In the genomic region with DNA sequence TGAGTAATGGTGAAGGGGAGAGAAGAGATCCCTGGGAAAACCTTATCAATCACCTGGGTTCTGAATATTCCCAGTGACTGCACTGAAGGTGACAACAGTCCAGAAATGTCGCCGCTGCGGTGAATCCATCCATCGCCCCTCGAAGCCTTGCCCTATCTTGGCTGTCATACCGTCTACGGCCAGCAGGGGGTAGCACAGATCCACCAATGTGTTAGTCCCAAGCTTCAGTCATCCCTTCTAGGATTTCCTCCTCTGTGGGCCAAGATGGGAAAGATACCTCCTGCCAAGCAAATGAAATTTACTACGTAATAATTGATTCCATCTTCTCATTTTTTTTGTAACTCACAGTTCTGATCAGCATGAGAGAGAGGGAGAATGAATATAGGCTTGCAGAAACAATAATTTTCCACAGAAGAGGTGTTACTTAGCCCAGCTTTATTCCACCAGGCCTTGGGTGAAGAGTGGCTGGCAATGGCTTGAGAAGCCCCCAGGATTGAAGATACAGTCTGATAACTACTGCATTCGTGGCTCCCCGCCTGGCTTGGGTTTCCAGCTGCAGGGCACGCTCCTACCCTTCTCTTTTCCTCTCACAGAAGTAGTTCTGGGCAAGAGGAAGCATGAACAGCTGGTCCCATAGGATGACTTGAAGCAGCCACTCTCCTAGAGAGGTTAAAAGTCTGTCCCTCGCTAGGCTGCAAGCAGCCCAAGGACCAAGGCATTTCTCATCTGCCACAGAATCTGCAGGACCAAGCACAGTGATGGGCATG, we compare ENCODE assay signal across 8 cellular contexts. TPM values are rescaled to one million over a fixed set of nuclear protein-coding genes. Genes with fewer than 3 reads are reported as not detected.
DNase-seq lines count a peak whose midpoint lies in the region; ATAC-seq and TF ChIP-seq lines count a peak whose summit lies in the region.

No MANE protein-coding gene starts in this region.

- TF ChIP-seq POLR2A in transverse colon (IDR thresholded peaks at IDR 0.05): no peak

- TF ChIP-seq CTCF in foreskin fibroblast (IDR thresholded peaks at IDR 0.05; ENCODE audit: low read depth, low read length) (peak; percentile 84), osteoblast (IDR thresholded peaks at IDR 0.05; ENCODE audit: extremely low read depth, low read depth, low read length) (peak; percentile 91), transverse colon (IDR thresholded peaks at IDR 0.05) (peak; percentile 93 to 98 (median 95))

- H3K27ac ChIP-seq in osteoblast (ENCODE audit: low read depth, low read length) (no peak overlapping the region), transverse colon (no peak overlapping the region)

- intact Hi-C loops in transverse colon (cut with DNase I; ENCODE audit: low total_unique reads): no loop called here

- DNase-seq in EH (ENCODE audit: low read depth): peak; percentile 82
- DNase-seq in MV-4-11 (lab: John Stamatoyannopoulos, UW): peak; percentile 62
- peak; percentile 85 for DNase-seq in SK-MEL-5 (ENCODE audit: low read depth, low spot score)
- DNase-seq in activated effector memory CD4-positive, alpha-beta T cell treated with anti-CD3 and anti-CD28 coated beads, Interleukin-2, amount 50 U/mL, for 16 hours: peak; percentile 96
- DNase-seq in foreskin fibroblast: peak; percentile 64 to 89
- DNase-seq in osteoblast (ENCODE audit: insufficient read length, low spot score, missing footprints): peak; percentile 98
- DNase-seq in transverse colon: peak; percentile 90

- ATAC-seq in GM21529 (IDR thresholded peaks at IDR 0.05; ENCODE audit: unreplicated experiment): no peak

- H3K27me3 ChIP-seq in osteoblast (ENCODE audit: insufficient read depth, low read length) (peaks cover 30% of the 10 kb centered on the region), transverse colon (peaks cover 29% of the 10 kb centered on the region)

- in situ Hi-C loops in SK-MEL-5 (cut with HindIII; ENCODE audit: low pct_unique_long_range_greater_than_20kb, low sequenced_read_pairs): no loop called here
- in situ Hi-C loops in transverse colon (cut with MboI; ENCODE audit: low pct_ligation_motif_present in 1 of 4, low pct_unique_long_range_greater_than_20kb in 1 of 4, low sequenced_read_pairs in 3 of 4): loop anchor here in 3 of 4 donors (5.0 to 10.0 kb wide), 2 partner anchors 166 to 168 kb away; no protein-coding TSS in a partner anchor

- H4K20me1 ChIP-seq in osteoblast (ENCODE audit: insufficient read depth, low read length): no peaks in the 10 kb centered on the region

- 0 to 15% methylated on average over 1 to 12 of the region's 12 CpGs for WGBS in transverse colon (ENCODE audit: low coverage in 1 of 2), 2 donors

- H3K9me3 ChIP-seq in osteoblast (ENCODE audit: low read depth, low read length): no peaks in the 10 kb centered on the region
- H3K9me3 ChIP-seq in transverse colon: no peaks in the 10 kb centered on the region

- TF ChIP-seq EP300 in transverse colon (IDR thresholded peaks at IDR 0.05; ENCODE audit: low read depth): no peak

- H2AFZ ChIP-seq in osteoblast (ENCODE audit: low read length): no peak overlapping the region

- no peaks in the 10 kb centered on the region for H3K79me2 ChIP-seq in osteoblast (ENCODE audit: insufficient read depth, low read length)

- H3K4me3 ChIP-seq in foreskin fibroblast (ENCODE audit: low read depth in 1 of 2, low read length in 2 of 2) (no peak overlapping the region), osteoblast (ENCODE audit: insufficient read depth, low read length) (peak overlapping the region; percentile 39), transverse colon (no peak overlapping the region)

- H3K4me1 ChIP-seq in osteoblast (ENCODE audit: insufficient read depth, low read length) (peaks cover 2% of the 10 kb centered on the region), transverse colon (peaks cover 0 to 13% (median 6%) of the 10 kb centered on the region in 4 donors)

- H3K36me3 ChIP-seq in osteoblast (ENCODE audit: insufficient read depth, low read length): no peaks in the 10 kb centered on the region
- no peaks in the 10 kb centered on the region for H3K36me3 ChIP-seq in transverse colon

- peak overlapping the region; percentile 78 for H3K4me2 ChIP-seq in osteoblast (ENCODE audit: insufficient read depth, low read length)

RNA-seq across cellular contexts. Expression of a gene that starts 2.6 kb away (rescaled TPM):
- total RNA-seq in SK-MEL-5 (2014; rRNA removed; shearing (Covaris generic)): 0.21 and 0.63 TPM in 2 replicates
- polyA plus RNA-seq in SK-MEL-5 (2015; cell fraction: cytosol; rRNA removed): 1.0 and 1.6 TPM in 2 replicates
- polyA plus RNA-seq in SK-MEL-5 (2015; cell fraction: nucleus; rRNA removed): 0.48 and 1.8 TPM in 2 replicates
- total RNA-seq in osteoblast (2.7 and 3.6 TPM in 2 replicates), transverse colon (10 to 100 TPM in 2 of 4 donors, 1 to 10 TPM in 2; 1.2 to 17.5 (median 10.6) TPM)

RNA-seq across cellular contexts. Expression of a gene that starts 42.8 kb away (rescaled TPM):
- total RNA-seq in SK-MEL-5 (2014; rRNA removed; shearing (Covaris generic)): not detected in 2 replicates
- polyA plus RNA-seq in SK-MEL-5 (2015; cell fraction: cytosol; rRNA removed): not detected in 2 replicates
- not detected in 2 replicates for polyA plus RNA-seq in SK-MEL-5 (2015; cell fraction: nucleus; rRNA removed)
- not detected in 2 replicates for total RNA-seq in osteoblast
- under 1 TPM in 1 of 4 donors, not detected in 3; 0.48 TPM for total RNA-seq in transverse colon

RNA-seq across cellular contexts. Expression of a gene that starts 57.4 kb away (rescaled TPM):
- total RNA-seq in SK-MEL-5 (2014; rRNA removed; shearing (Covaris generic)): 14.0 and 14.2 TPM in 2 replicates
- 25.3 and 28.3 TPM in 2 replicates for polyA plus RNA-seq in SK-MEL-5 (2015; cell fraction: cytosol; rRNA removed)
- polyA plus RNA-seq in SK-MEL-5 (2015; cell fraction: nucleus; rRNA removed): 8.8 and 12.9 TPM in 2 replicates
- 10.0 and 10.9 TPM in 2 replicates for total RNA-seq in osteoblast
- 10 to 100 TPM in 1 of 4 donors, 1 to 10 TPM in 3; 1.2 to 10.8 (median 5.9) TPM for total RNA-seq in transverse colon
